Comparison of ENCODE assay signal across 8 cellular contexts in the genomic region with DNA sequence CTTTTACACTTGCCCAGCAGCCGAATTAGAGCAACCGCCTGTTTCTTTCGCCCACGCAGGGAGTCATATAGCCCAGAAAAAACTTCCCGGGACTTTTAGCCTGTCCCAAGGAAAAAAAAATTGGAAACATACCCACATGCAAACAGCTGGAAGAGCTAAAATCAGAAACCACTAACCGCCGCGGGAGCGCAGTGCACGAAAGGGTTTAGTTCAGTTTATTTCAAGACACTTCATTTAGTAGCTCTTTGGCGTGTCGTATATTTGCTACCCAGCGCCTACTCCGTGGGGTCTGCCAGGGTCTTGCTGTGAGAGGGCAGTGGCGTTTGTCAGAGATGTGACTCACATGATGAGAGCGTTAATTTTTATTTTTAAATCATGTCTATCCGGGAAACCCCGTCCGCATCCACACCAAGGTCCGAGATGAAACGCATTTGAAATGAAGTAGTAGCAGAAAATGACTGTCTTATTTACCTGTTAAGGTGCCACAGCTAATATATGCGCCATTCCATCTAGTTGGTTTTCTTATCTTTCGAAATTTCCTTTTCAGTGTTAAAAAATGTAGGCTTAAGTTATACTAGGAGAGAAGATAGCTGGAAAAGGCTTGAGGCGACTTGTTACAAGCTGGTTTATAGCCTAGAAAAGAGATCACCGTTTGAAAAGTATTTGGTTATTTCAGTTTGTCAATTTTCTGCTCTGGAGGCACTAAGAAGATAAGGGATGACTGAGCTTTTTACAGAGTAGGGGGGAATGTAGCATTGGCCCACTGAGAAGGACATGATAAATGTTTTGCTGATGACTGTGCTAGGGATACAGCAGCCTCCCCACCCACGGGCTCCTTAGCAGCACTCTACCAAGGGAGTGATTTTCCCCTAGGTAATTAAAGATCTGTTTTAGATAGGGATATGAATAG. TPM values are rescaled to one million over a fixed set of nuclear protein-coding genes. Genes with fewer than 3 reads are reported as not detected.
A peak's percentile ranks its signal among the peaks of the same experiment; 100 is the strongest.
DNase-seq lines count a peak whose midpoint lies in the region; ATAC-seq and TF ChIP-seq lines count a peak whose summit lies in the region.

No MANE protein-coding gene starts in this region.

- H3K27ac ChIP-seq in suprapubic skin, result peak overlapping the region; percentile 95

- H3K27me3 Mint-ChIP-seq in brain, result peaks cover 65% of the 10 kb centered on the region

- no peaks in the 10 kb centered on the region for H3K9me3 ChIP-seq in suprapubic skin

- TF ChIP-seq CTCF in brain (conservative IDR thresholded peaks at IDR 0.05) (no peak), suprapubic skin (IDR thresholded peaks at IDR 0.05) (no peak)

- H3K27ac Mint-ChIP-seq in brain, result peak overlapping the region in 3 of 5 experiments; percentile 73 to 92 (median 92)

- 4% methylated on average over 26 of the region's 26 CpGs for WGBS in suprapubic skin

- no peaks in the 10 kb centered on the region for H3K36me3 ChIP-seq in suprapubic skin

- H3K4me3 ChIP-seq in suprapubic skin, result peak overlapping the region; percentile 83

- peaks cover 18% of the 10 kb centered on the region for H3K4me1 ChIP-seq in suprapubic skin

- intact Hi-C loops in left colon (cut with DNase I, micrococcal nuclease), result no loop called here

- TF ChIP-seq EP300 in suprapubic skin (IDR thresholded peaks at IDR 0.05), result no peak

- peaks cover 0 to 3% (median 0%) of the 10 kb centered on the region in 5 experiments for H3K9me3 Mint-ChIP-seq in brain

- DNase-seq in DMS79 treated with DMSO at 0.1 percent for 48 hours (lab: John Stamatoyannopoulos, UW), result peak; percentile 39
- DNase-seq in DMS79 (lab: John Stamatoyannopoulos, UW), result no peak
- peak; percentile 65 for DNase-seq in NCI-H187 treated with DMSO at 0.1 percent for 48 hours (lab: John Stamatoyannopoulos, UW)
- no peak for DNase-seq in left colon
- DNase-seq in suprapubic skin (ENCODE audit: low spot score in 2 of 2), result no peak
- no peak for DNase-seq in SKM-1 (lab: John Stamatoyannopoulos, UW; ENCODE audit: unreplicated experiment)

- peak overlapping the region; percentile 85 to 95 (median 91) for H3K4me3 Mint-ChIP-seq in brain

- no peak for TF ChIP-seq POLR2A in suprapubic skin (IDR thresholded peaks at IDR 0.05)

- peaks cover 71% of the 10 kb centered on the region for H3K4me1 Mint-ChIP-seq in brain

- H3K27me3 ChIP-seq in suprapubic skin, result peaks cover 9% of the 10 kb centered on the region

- peaks cover 29% of the 10 kb centered on the region for H3K36me3 Mint-ChIP-seq in brain

- peak; percentile 11 for ATAC-seq in left colon
- no peak for ATAC-seq in HG02852 (IDR thresholded peaks at IDR 0.05; ENCODE audit: unreplicated experiment)

RNA-seq across cellular contexts. Expression of gene KLF5, which starts 1.7 kb away (rescaled TPM):
- 13.8 TPM for polyA plus RNA-seq in brain (ENCODE audit: insufficient read depth, low read depth, low replicate concordance)
- total RNA-seq in left colon, result 100 to 1,000 TPM; 361 to 365 TPM
- total RNA-seq in suprapubic skin, result 100 to 1,000 TPM; 233 to 372 (median 276) TPM

Comparison
In these comparisons a context has a peak if more than half of its experiments do, and no peak if none do; other contexts are left out.
1. DNase-seq: peak in DMS79 treated with DMSO at 0.1 percent for 48 hours (single experiment) and NCI-H187 treated with DMSO at 0.1 percent for 48 hours (single experiment); none in DMS79 (single experiment), left colon (0 of 2), suprapubic skin (0 of 2) and SKM-1 (single experiment).